In genomic region chr14:80930095-80930494, GRCh38 we compare ENCODE assay signal across 20 cellular contexts. TPM values are rescaled to one million over a fixed set of nuclear protein-coding genes. Genes with fewer than 3 reads are reported as not detected.
DNase-seq lines count a peak whose midpoint lies in the region; ATAC-seq and TF ChIP-seq lines count a peak whose summit lies in the region.
"Had no signal": no experiment of that assay in that cellular context is flagged by ENCODE, and none has a peak within 500 bp of the region (broad histone marks: within the 10 kb centered on the region; RNA-seq: fewer than 3 reads in every experiment).

No MANE protein-coding gene starts in this region.

- H3K9me3 Mint-ChIP-seq in activated naive CD4-positive, alpha-beta T cell treated with anti-CD3 and anti-CD28 coated beads for 36 hours, result no peaks in the 10 kb centered on the region
- H3K9me3 Mint-ChIP-seq in activated T-helper 17 cell treated with anti-CD3 and anti-CD28 coated beads, Interleukin-2, amount 50 U/mL, for 72 hours, result no peaks in the 10 kb centered on the region
- H3K9me3 Mint-ChIP-seq in stimulated activated effector memory CD8-positive, alpha-beta T cell treated with anti-CD3 and anti-CD28 coated beads, Interleukin-12 subunit alpha, Interleukin-12 subunit beta, amount 100 ng/mL, for 72 hours, result no peaks in the 10 kb centered on the region
- no peaks in the 10 kb centered on the region for H3K9me3 Mint-ChIP-seq in endodermal cell

- H3K4me3 ChIP-seq in HL-60 (replicated peaks; ENCODE audit: insufficient read depth, low read length), result no peak overlapping the region
- no peak overlapping the region for H3K4me3 ChIP-seq in endodermal cell (ENCODE audit: low read length)
- H3K4me3 ChIP-seq: vagina had no signal

- no peak for DNase-seq in activated naive CD4-positive, alpha-beta T cell treated with anti-CD3 and anti-CD28 coated beads for 36 hours
- DNase-seq in activated naive CD4-positive, alpha-beta T cell treated with Interleukin-2 at 50 U/mL for 16 hours, result no peak
- no peak for DNase-seq in HL-60 (ENCODE audit: low read depth in 1 of 2, low spot score in 1 of 2)
- no peak for DNase-seq in stimulated activated effector memory CD8-positive, alpha-beta T cell treated with anti-CD3 and anti-CD28 coated beads, Interleukin-12 subunit alpha, Interleukin-12 subunit beta, amount 100 ng/mL, for 72 hours (ENCODE audit: low spot score in 2 of 2)
- no peak for DNase-seq in NK-92 treated with Interleukin-12 subunit alpha and Interleukin-12 subunit beta, amount 100 ng/mL, for 24 hours (lab: John Stamatoyannopoulos, UW)
- no peak for DNase-seq in endodermal cell
- DNase-seq: activated CD8-positive, alpha-beta memory T cell treated with anti-CD3 and anti-CD28 coated beads, Interleukin-2, amount 50 U/mL, for 4 hours; brain microvascular endothelial cell; effector CD8-positive, alpha-beta T cell; H7; NCI-H1105 treated with DMSO at 0.1 percent for 48 hours; stimulated activated CD4-positive, alpha-beta T cell treated with anti-CD3 and anti-CD28 coated beads, Interleukin-1b, Interleukin-23, amount 100 ng/mL, for 48 hours; T-helper 9 cell had no signal

- no peak overlapping the region for H3K9ac ChIP-seq in endodermal cell (ENCODE audit: extremely low read depth, low read length, poor library complexity, severe bottlenecking)

- no peak for ATAC-seq in activated T-helper 17 cell treated with anti-CD3 and anti-CD28 coated beads, Interleukin-2, amount 50 U/mL, for 72 hours (replicated peaks)
- ATAC-seq in stimulated activated effector memory CD8-positive, alpha-beta T cell treated with anti-CD3 and anti-CD28 coated beads, Interleukin-12 subunit alpha, Interleukin-12 subunit beta, amount 100 ng/mL, for 72 hours, result no peak
- ATAC-seq in GM21825 (IDR thresholded peaks at IDR 0.05; ENCODE audit: unreplicated experiment), result no peak

- CTCF ChIA-PET in activated naive CD4-positive, alpha-beta T cell treated with anti-CD3 and anti-CD28 coated beads for 36 hours (lab: Charles Lee), result interaction anchor here (1.1 to 2.1 kb wide), 3 partner anchors 12 to 241 kb away, joined by 3 to 15 read pairs (median 7); partner anchors contain the start of gene CEP128

- TF ChIP-seq CTCF in HL-60 (IDR thresholded peaks at IDR 0.05; ENCODE audit: insufficient read depth, low read length) (no peak), endodermal cell (conservative IDR thresholded peaks at IDR 0.05) (no peak)

- H3K4me1 ChIP-seq in endodermal cell (ENCODE audit: control insufficient read depth, insufficient read depth, low read length), result no peaks in the 10 kb centered on the region
- H3K4me1 ChIP-seq: vagina had no signal

- 93 to 98% methylated on average over 4 to 5 of the region's 5 CpGs for WGBS in endodermal cell (ENCODE audit: insufficient coverage in 1 of 2, insufficient read length in 1 of 2), 2 experiments

- H3K4me1 Mint-ChIP-seq in activated naive CD4-positive, alpha-beta T cell treated with anti-CD3 and anti-CD28 coated beads for 36 hours (ENCODE audit: low read depth), result peaks cover 27% of the 10 kb centered on the region
- peaks cover 26% of the 10 kb centered on the region for H3K4me1 Mint-ChIP-seq in activated T-helper 17 cell treated with anti-CD3 and anti-CD28 coated beads, Interleukin-2, amount 50 U/mL, for 72 hours
- H3K4me1 Mint-ChIP-seq in stimulated activated effector memory CD8-positive, alpha-beta T cell treated with anti-CD3 and anti-CD28 coated beads, Interleukin-12 subunit alpha, Interleukin-12 subunit beta, amount 100 ng/mL, for 72 hours, result peaks cover 57% of the 10 kb centered on the region
- H3K4me1 Mint-ChIP-seq in endodermal cell, result peaks cover 10% of the 10 kb centered on the region

- H3K9me3 ChIP-seq in endodermal cell (ENCODE audit: control insufficient read depth, low read length), result no peaks in the 10 kb centered on the region
- H3K9me3 ChIP-seq: vagina had no signal

- intact Hi-C loops in activated naive CD4-positive, alpha-beta T cell treated with anti-CD3 and anti-CD28 coated beads for 36 hours (cut with micrococcal nuclease), result no loop called here

- H3K27me3 Mint-ChIP-seq in activated naive CD4-positive, alpha-beta T cell treated with anti-CD3 and anti-CD28 coated beads for 36 hours (ENCODE audit: low read depth), result no peaks in the 10 kb centered on the region
- H3K27me3 Mint-ChIP-seq in activated T-helper 17 cell treated with anti-CD3 and anti-CD28 coated beads, Interleukin-2, amount 50 U/mL, for 72 hours, result no peaks in the 10 kb centered on the region
- no peaks in the 10 kb centered on the region for H3K27me3 Mint-ChIP-seq in endodermal cell (ENCODE audit: insufficient read depth)

- no peaks in the 10 kb centered on the region for H3K36me3 ChIP-seq in endodermal cell (ENCODE audit: control insufficient read depth, insufficient read depth, low read length)
- H3K36me3 ChIP-seq: brain microvascular endothelial cell, vagina had no signal

- H3K27ac ChIP-seq in HL-60 (replicated peaks) (peak overlapping the region; percentile 62), endodermal cell (ENCODE audit: low read depth, low read length) (no peak overlapping the region)
- H3K27ac ChIP-seq: vagina had no signal

- peak overlapping the region; percentile 73 for H3K27ac Mint-ChIP-seq in activated naive CD4-positive, alpha-beta T cell treated with anti-CD3 and anti-CD28 coated beads for 36 hours
- peak overlapping the region; percentile 87 for H3K27ac Mint-ChIP-seq in activated T-helper 17 cell treated with anti-CD3 and anti-CD28 coated beads, Interleukin-2, amount 50 U/mL, for 72 hours
- peak overlapping the region; percentile 53 for H3K27ac Mint-ChIP-seq in stimulated activated effector memory CD8-positive, alpha-beta T cell treated with anti-CD3 and anti-CD28 coated beads, Interleukin-12 subunit alpha, Interleukin-12 subunit beta, amount 100 ng/mL, for 72 hours
- H3K27ac Mint-ChIP-seq in endodermal cell, result no peak overlapping the region

- no peak overlapping the region for H3K4me3 Mint-ChIP-seq in activated naive CD4-positive, alpha-beta T cell treated with anti-CD3 and anti-CD28 coated beads for 36 hours
- H3K4me3 Mint-ChIP-seq in activated T-helper 17 cell treated with anti-CD3 and anti-CD28 coated beads, Interleukin-2, amount 50 U/mL, for 72 hours, result peak overlapping the region; percentile 72
- H3K4me3 Mint-ChIP-seq in stimulated activated effector memory CD8-positive, alpha-beta T cell treated with anti-CD3 and anti-CD28 coated beads, Interleukin-12 subunit alpha, Interleukin-12 subunit beta, amount 100 ng/mL, for 72 hours, result peak overlapping the region; percentile 41
- H3K4me3 Mint-ChIP-seq in endodermal cell, result no peak overlapping the region

- H3K27me3 ChIP-seq in HL-60 (ENCODE audit: insufficient read depth, poor library complexity, severe bottlenecking) (no peaks in the 10 kb centered on the region), endodermal cell (ENCODE audit: control insufficient read depth, insufficient read depth, low read length, poor library complexity, severe bottlenecking) (no peaks in the 10 kb centered on the region)
- H3K27me3 ChIP-seq: brain microvascular endothelial cell, vagina had no signal

- peaks cover 30% of the 10 kb centered on the region for H3K36me3 Mint-ChIP-seq in activated naive CD4-positive, alpha-beta T cell treated with anti-CD3 and anti-CD28 coated beads for 36 hours (ENCODE audit: low read depth)
- peaks cover 8% of the 10 kb centered on the region for H3K36me3 Mint-ChIP-seq in activated T-helper 17 cell treated with anti-CD3 and anti-CD28 coated beads, Interleukin-2, amount 50 U/mL, for 72 hours (ENCODE audit: low read depth)
- H3K36me3 Mint-ChIP-seq in stimulated activated effector memory CD8-positive, alpha-beta T cell treated with anti-CD3 and anti-CD28 coated beads, Interleukin-12 subunit alpha, Interleukin-12 subunit beta, amount 100 ng/mL, for 72 hours, result no peaks in the 10 kb centered on the region
- H3K36me3 Mint-ChIP-seq in endodermal cell (ENCODE audit: low read depth), result peaks cover 1% of the 10 kb centered on the region

RNA-seq across cellular contexts. Expression of gene CEP128, which starts 11.4 kb away (rescaled TPM):
- 10 to 100 TPM; 16.4 to 17.1 TPM for total RNA-seq in activated naive CD4-positive, alpha-beta T cell treated with anti-CD3 and anti-CD28 coated beads for 36 hours
- total RNA-seq in activated T-helper 17 cell treated with anti-CD3 and anti-CD28 coated beads, Interleukin-2, amount 50 U/mL, for 72 hours, result 10 to 100 TPM; 23.4 to 34.6 TPM
- 10 to 100 TPM; 21.6 to 29.0 TPM for total RNA-seq in endodermal cell
- 8.2 TPM for polyA plus RNA-seq in endodermal cell (2013, experiment 1 of 2)
- polyA plus RNA-seq in endodermal cell (2013, experiment 2 of 2), result 9.9 TPM

RNA-seq across cellular contexts. Expression of gene TSHR, which starts 25.3 kb away (rescaled TPM):
- not detected for total RNA-seq in activated naive CD4-positive, alpha-beta T cell treated with anti-CD3 and anti-CD28 coated beads for 36 hours
- total RNA-seq in activated T-helper 17 cell treated with anti-CD3 and anti-CD28 coated beads, Interleukin-2, amount 50 U/mL, for 72 hours, result under 1 TPM in 1 of 2 donors, not detected in 1; 0.50 TPM
- total RNA-seq in endodermal cell, result under 1 TPM in 1 of 2 donors, not detected in 1; 0.58 TPM
- polyA plus RNA-seq in endodermal cell (2013, experiment 1 of 2), result 0.25 TPM
- polyA plus RNA-seq in endodermal cell (2013, experiment 2 of 2), result not detected
- total RNA-seq: glomerular endothelial cell, H7, NCI-H460, pulmonary artery endothelial cell, RPMI7951, vagina had no signal

Comparison
In these comparisons a context has a peak if more than half of its experiments do, and no peak if none do; other contexts are left out.
1. H3K4me3 Mint-ChIP-seq: peak in activated T-helper 17 cell treated with anti-CD3 and anti-CD28 coated beads, Interleukin-2, amount 50 U/mL, for 72 hours (single experiment) and stimulated activated effector memory CD8-positive, alpha-beta T cell treated with anti-CD3 and anti-CD28 coated beads, Interleukin-12 subunit alpha, Interleukin-12 subunit beta, amount 100 ng/mL, for 72 hours (single experiment); none in activated naive CD4-positive, alpha-beta T cell treated with anti-CD3 and anti-CD28 coated beads for 36 hours (single experiment) and endodermal cell (single experiment).